In the genomic region with DNA sequence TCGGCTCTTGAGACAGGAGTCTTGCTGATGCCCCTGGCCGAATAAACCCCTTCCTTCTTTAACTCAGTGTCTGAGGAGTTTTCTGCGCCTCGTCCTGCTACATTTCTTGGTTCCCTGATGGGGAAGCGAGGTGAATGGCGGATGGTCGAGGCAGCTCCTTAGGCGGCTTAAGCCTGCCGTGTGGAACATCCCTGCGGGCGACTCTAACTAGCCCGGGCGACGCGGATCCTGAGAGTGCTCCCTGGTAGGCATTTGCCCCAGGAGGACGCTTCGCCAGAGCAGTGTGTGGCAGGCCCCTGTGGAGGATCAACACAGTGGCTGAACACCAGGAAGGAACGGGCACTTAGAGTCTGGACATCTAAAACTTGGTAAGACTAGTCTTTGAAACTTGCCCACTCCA, we compare ENCODE assay signal across 33 cellular contexts.
"Had no signal": no experiment of that assay in that cellular context is flagged by ENCODE, and none has a peak within 500 bp of the region (broad histone marks: within the 10 kb centered on the region; RNA-seq: fewer than 3 reads in every experiment).

No MANE protein-coding gene starts in this region.

- H3K27ac ChIP-seq: ascending aorta, SJCRH30, WERI-Rb-1 had no signal

- H3K36me3 ChIP-seq: ascending aorta, SJCRH30, WERI-Rb-1 had no signal

- H3K9me3 Mint-ChIP-seq: activated CD4-positive, alpha-beta T cell treated with anti-CD3 and anti-CD28 coated beads, Interleukin-2, amount 10 ng/mL, durations not matched to agents 24 days and 14 days; activated CD8-positive, alpha-beta T cell treated with anti-CD3 and anti-CD28 coated beads for 36 hours; activated naive CD8-positive, alpha-beta T cell treated with anti-CD3 and anti-CD28 coated beads, Interleukin-2, amount 10 ng/mL, durations not matched to agents 7 days and 5 days; activated T-cell treated with anti-CD3 and anti-CD28 coated beads, Interleukin-2, amount 50 U/mL, for 72 hours; activated T-helper 17 cell treated with anti-CD3 and anti-CD28 coated beads, Interleukin-2, amount 50 U/mL, for 72 hours had no signal

- H3K4me3 ChIP-seq: ascending aorta, SJCRH30 had no signal

- H3K9me3 ChIP-seq: ascending aorta, SJCRH30 had no signal

- H3K27me3 Mint-ChIP-seq: activated CD8-positive, alpha-beta T cell treated with anti-CD3 and anti-CD28 coated beads for 36 hours; activated naive CD8-positive, alpha-beta T cell treated with anti-CD3 and anti-CD28 coated beads, Interleukin-2, amount 10 ng/mL, durations not matched to agents 7 days and 5 days; activated T-helper 17 cell treated with anti-CD3 and anti-CD28 coated beads, Interleukin-2, amount 50 U/mL, for 72 hours had no signal

- H3K27ac Mint-ChIP-seq: activated CD4-positive, alpha-beta T cell treated with anti-CD3 and anti-CD28 coated beads, Interleukin-2, amount 10 ng/mL, durations not matched to agents 24 days and 14 days; activated CD8-positive, alpha-beta T cell treated with anti-CD3 and anti-CD28 coated beads for 36 hours; activated naive CD8-positive, alpha-beta T cell treated with anti-CD3 and anti-CD28 coated beads, Interleukin-2, amount 10 ng/mL, durations not matched to agents 7 days and 5 days; activated T-cell treated with anti-CD3 and anti-CD28 coated beads, Interleukin-2, amount 50 U/mL, for 72 hours; activated T-helper 17 cell treated with anti-CD3 and anti-CD28 coated beads, Interleukin-2, amount 50 U/mL, for 72 hours had no signal

- DNase-seq: activated CD4-positive, alpha-beta T cell treated with anti-CD3 and anti-CD28 coated beads, Interleukin-2, amount 10 ng/mL, durations not matched to agents 24 days and 14 days; activated CD4-positive, alpha-beta T cell treated with anti-CD3 and anti-CD28 coated beads, Interleukin-2, amount 50 U/mL, for 4 hours; activated CD8-positive, alpha-beta T cell treated with anti-CD3 and anti-CD28 coated beads for 36 hours; activated effector memory CD4-positive, alpha-beta T cell treated with anti-CD3 and anti-CD28 coated beads, Interleukin-2, amount 50 U/mL, for 16 hours; activated naive CD4-positive, alpha-beta T cell; activated naive CD4-positive, alpha-beta T cell treated with anti-CD3 and anti-CD28 coated beads, Interleukin-2, amount 50 U/mL, for 16 hours; activated naive CD8-positive, alpha-beta T cell treated with anti-CD3 and anti-CD28 coated beads, Interleukin-2, amount 10 ng/mL, durations not matched to agents 7 days and 5 days; activated T-cell treated with anti-CD3 and anti-CD28 coated beads, Interleukin-2, amount 50 U/mL, for 1 hour; activated T-cell treated with anti-CD3 and anti-CD28 coated beads, Interleukin-2, amount 50 U/mL, for 72 hours; amygdala; central memory CD4-positive, alpha-beta T cell; Kasumi-1; KG1; MM.1S; MV-4-11; NCI-H1092; NCI-H1436 treated with DMSO at 0.1 percent for 48 hours; NCI-H1694 treated with DMSO at 0.1 percent for 48 hours; NCI-H2029 treated with DMSO at 0.1 percent for 48 hours; NCI-H2107; NCI-H2171; NCI-H510A; NCI-H526; NCI-H748 treated with DMSO at 0.1 percent for 48 hours; NK-92 treated with Interleukin-12 subunit alpha and Interleukin-12 subunit beta, amount 100 ng/mL, for 24 hours; PC-3; SHP77; SJCRH30; T1000; WERI-Rb-1 had no signal

- H3K27me3 ChIP-seq: ascending aorta, SJCRH30 had no signal

- H3K4me3 Mint-ChIP-seq: activated CD4-positive, alpha-beta T cell treated with anti-CD3 and anti-CD28 coated beads, Interleukin-2, amount 10 ng/mL, durations not matched to agents 24 days and 14 days; activated CD8-positive, alpha-beta T cell treated with anti-CD3 and anti-CD28 coated beads for 36 hours; activated naive CD8-positive, alpha-beta T cell treated with anti-CD3 and anti-CD28 coated beads, Interleukin-2, amount 10 ng/mL, durations not matched to agents 7 days and 5 days; activated T-cell treated with anti-CD3 and anti-CD28 coated beads, Interleukin-2, amount 50 U/mL, for 72 hours; activated T-helper 17 cell treated with anti-CD3 and anti-CD28 coated beads, Interleukin-2, amount 50 U/mL, for 72 hours had no signal

- FAIRE-seq: RCC 7860 had no signal

- ATAC-seq: activated CD8-positive, alpha-beta T cell treated with anti-CD3 and anti-CD28 coated beads for 36 hours; activated T-cell treated with anti-CD3 and anti-CD28 coated beads, Interleukin-2, amount 50 U/mL, for 72 hours; activated T-helper 17 cell treated with anti-CD3 and anti-CD28 coated beads, Interleukin-2, amount 50 U/mL, for 72 hours; PC-3 had no signal
